20 cellular contexts compared by ENCODE assay signal in the genomic region with DNA sequence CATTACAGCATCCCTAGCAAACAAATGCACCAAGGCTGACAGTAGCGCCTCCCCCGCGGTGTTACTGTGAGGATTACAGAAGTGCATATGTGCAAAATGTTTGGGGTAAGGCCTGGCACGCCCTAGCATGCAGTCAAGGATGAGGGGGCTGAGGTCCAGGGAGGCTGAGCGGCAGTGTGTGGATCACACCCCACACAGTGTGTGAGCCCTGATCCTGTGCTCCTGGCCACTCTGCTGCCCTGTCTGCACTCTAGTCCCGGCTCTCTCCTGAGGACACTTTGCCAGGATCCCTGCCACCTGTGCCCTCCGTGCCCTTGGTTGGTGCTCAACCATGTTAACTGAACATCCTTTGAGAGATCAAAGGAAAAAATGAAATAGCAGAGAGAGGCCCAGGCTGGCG.
A peak's percentile ranks its signal among the peaks of the same experiment; 100 is the strongest.
DNase-seq lines count a peak whose midpoint lies in the region; ATAC-seq, FAIRE-seq and TF ChIP-seq lines count a peak whose summit lies in the region.
"Had no signal": no experiment of that assay in that cellular context is flagged by ENCODE, and none has a peak within 500 bp of the region (broad histone marks: within the 10 kb centered on the region; RNA-seq: fewer than 3 reads in every experiment).

No MANE protein-coding gene starts in this region.

- H3K27ac ChIP-seq in RWPE2 (ENCODE audit: poor library complexity, severe bottlenecking) = no peak overlapping the region
- no peak overlapping the region for H3K27ac ChIP-seq in gastroesophageal sphincter
- H3K27ac ChIP-seq: C4-2B had no signal

- no peak for TF ChIP-seq POLR2A in gastroesophageal sphincter (IDR thresholded peaks at IDR 0.05)

- H3K9me3 ChIP-seq in RWPE2 (ENCODE audit: severe bottlenecking) (no peaks in the 10 kb centered on the region), gastroesophageal sphincter (peaks cover 0 to 45% (median 0%) of the 10 kb centered on the region in 3 donors)
- H3K9me3 ChIP-seq: Caco-2 had no signal

- DNase-seq in RWPE2 (ENCODE audit: low spot score) = no peak
- no peak for DNase-seq in bronchial epithelial cell (ENCODE audit: low read depth)
- DNase-seq in posterior vena cava (ENCODE audit: low spot score) = peak; percentile 68
- no peak for DNase-seq in C1 segment of cervical spinal cord (lab: John Stamatoyannopoulos, UW)
- DNase-seq in ecto neural progenitor cell (ENCODE audit: low spot score) = no peak
- DNase-seq: Caco-2; CD4-positive, CD25-positive, alpha-beta regulatory T cell; CD8-positive, alpha-beta T cell; DMS153; DND-41; GOT3; H7; HCEC 1CT had no signal

- H3K36me3 ChIP-seq in RWPE2 (ENCODE audit: low read depth) (no peaks in the 10 kb centered on the region), bronchial epithelial cell (ENCODE audit: control insufficient read depth, insufficient read depth, low read length) (no peaks in the 10 kb centered on the region), gastroesophageal sphincter (no peaks in the 10 kb centered on the region)

- H3K4me1 Mint-ChIP-seq in stimulated activated memory B cell treated with anti-CD40 and anti-IgM and Interleukin-4, amounts not matched to agents 10 μg/mL and 1 μg/mL and 100 μg/mL, for 72 hours = no peaks in the 10 kb centered on the region
- H3K4me1 Mint-ChIP-seq: CD4-positive, CD25-positive, alpha-beta regulatory T cell had no signal

- intact Hi-C loops in posterior vena cava (cut with DNase I) = no loop called here

- no peak for TF ChIP-seq CTCF in RWPE2 (IDR thresholded peaks at IDR 0.05; ENCODE audit: poor library complexity, severe bottlenecking)
- no peak for TF ChIP-seq CTCF in bronchial epithelial cell (IDR thresholded peaks at IDR 0.05; ENCODE audit: insufficient read depth, low read length, severe bottlenecking)
- TF ChIP-seq CTCF in gastroesophageal sphincter (IDR thresholded peaks at IDR 0.05) = no peak

- peak; percentile 32 for FAIRE-seq in bronchial epithelial cell (lab: Jason Lieb, UNC)
- FAIRE-seq: G401.6, GM12892, GM19239 had no signal

- H3K9me3 Mint-ChIP-seq in stimulated activated memory B cell treated with anti-CD40 and anti-IgM and Interleukin-4, amounts not matched to agents 10 μg/mL and 1 μg/mL and 100 μg/mL, for 72 hours = peaks cover 16% of the 10 kb centered on the region

- no peak overlapping the region for H3K4me3 ChIP-seq in RWPE2 (ENCODE audit: severe bottlenecking)
- no peak overlapping the region for H3K4me3 ChIP-seq in bronchial epithelial cell (ENCODE audit: low read depth, low read length)
- no peak overlapping the region for H3K4me3 ChIP-seq in gastroesophageal sphincter

- TF ChIP-seq EP300 in gastroesophageal sphincter (IDR thresholded peaks at IDR 0.05) = no peak

- H3K4me1 ChIP-seq in RWPE2 (ENCODE audit: insufficient read depth, poor library complexity, severe bottlenecking) (no peaks in the 10 kb centered on the region), gastroesophageal sphincter (no peaks in the 10 kb centered on the region)
- H3K4me1 ChIP-seq: Caco-2 had no signal

- no peak overlapping the region for H3K27ac Mint-ChIP-seq in stimulated activated memory B cell treated with anti-CD40 and anti-IgM and Interleukin-4, amounts not matched to agents 10 μg/mL and 1 μg/mL and 100 μg/mL, for 72 hours
- H3K27ac Mint-ChIP-seq: CD4-positive, CD25-positive, alpha-beta regulatory T cell; CD8-positive, alpha-beta T cell had no signal

- WGBS in gastroesophageal sphincter (ENCODE audit: low coverage in 1 of 2), 2 donors = 33 to 78% methylated on average over 1 to 5 of the region's 8 CpGs

- no peaks in the 10 kb centered on the region for H3K27me3 ChIP-seq in RWPE2 (ENCODE audit: insufficient read depth, poor library complexity, severe bottlenecking)
- H3K27me3 ChIP-seq in bronchial epithelial cell (ENCODE audit: control insufficient read depth, insufficient read depth, low read length) = no peaks in the 10 kb centered on the region
- H3K27me3 ChIP-seq in gastroesophageal sphincter = peaks cover 4% of the 10 kb centered on the region

- no peak overlapping the region for H3K4me3 Mint-ChIP-seq in stimulated activated memory B cell treated with anti-CD40 and anti-IgM and Interleukin-4, amounts not matched to agents 10 μg/mL and 1 μg/mL and 100 μg/mL, for 72 hours
- H3K4me3 Mint-ChIP-seq: CD4-positive, CD25-positive, alpha-beta regulatory T cell; CD8-positive, alpha-beta T cell had no signal

- H3K36me3 Mint-ChIP-seq in stimulated activated memory B cell treated with anti-CD40 and anti-IgM and Interleukin-4, amounts not matched to agents 10 μg/mL and 1 μg/mL and 100 μg/mL, for 72 hours = no peaks in the 10 kb centered on the region
- H3K36me3 Mint-ChIP-seq: CD4-positive, CD25-positive, alpha-beta regulatory T cell; CD8-positive, alpha-beta T cell had no signal

- no peaks in the 10 kb centered on the region for H3K27me3 Mint-ChIP-seq in stimulated activated memory B cell treated with anti-CD40 and anti-IgM and Interleukin-4, amounts not matched to agents 10 μg/mL and 1 μg/mL and 100 μg/mL, for 72 hours

- ATAC-seq in RWPE2 (ENCODE audit: low read depth) = 0 out of 3 replicates have a peak, but pooled peaks have one; percentile 20
- ATAC-seq in gastroesophageal sphincter = peak; percentile 34
- no peak for ATAC-seq in stimulated activated memory B cell treated with anti-CD40 and anti-IgM and Interleukin-4, amounts not matched to agents 10 μg/mL and 1 μg/mL and 100 μg/mL, for 72 hours
- ATAC-seq in GM18870 (IDR thresholded peaks at IDR 0.05; ENCODE audit: unreplicated experiment) = no peak
- ATAC-seq: CD8-positive, alpha-beta T cell had no signal

Comparison
In these comparisons a context has a peak if more than half of its experiments do, and no peak if none do; other contexts are left out.
1. ATAC-seq: peak in RWPE2 (single experiment) and gastroesophageal sphincter (single experiment); none in stimulated activated memory B cell treated with anti-CD40 and anti-IgM and Interleukin-4, amounts not matched to agents 10 μg/mL and 1 μg/mL and 100 μg/mL, for 72 hours (single experiment) and GM18870 (single experiment).